In genomic region chr2:237726401-237726830, GRCh38 we compare ENCODE assay signal across 2 cellular contexts.
TF ChIP-seq lines count a peak whose summit lies in the region.

No MANE protein-coding gene starts in this region.

TF ChIP-seq in liver, 16 proteins besides CTCF, POLR2A, EP300 and RAD21 (continued from another document):
- TF ChIP-seq EGR1 (IDR thresholded peaks at IDR 0.05; ENCODE audit: low read depth in 2 of 2) (no peak), YY1 (IDR thresholded peaks at IDR 0.05) (peak; percentile 70), REST (IDR thresholded peaks at IDR 0.05) (no peak), FOXA2 (IDR thresholded peaks at IDR 0.05) (no peak), NR2F2 (IDR thresholded peaks at IDR 0.05) (no peak), HNF4G (IDR thresholded peaks at IDR 0.05) (no peak), SP1 (IDR thresholded peaks at IDR 0.05) (no peak), GABPA (IDR thresholded peaks at IDR 0.05 in 1 of 2, conservative IDR thresholded peaks at IDR 0.05 in 1 of 2) (no peak), ZBTB33 (IDR thresholded peaks at IDR 0.05) (no peak), HNF4A (conservative IDR thresholded peaks at IDR 0.05) (no peak), JUND (IDR thresholded peaks at IDR 0.05) (no peak), FOXA1 (IDR thresholded peaks at IDR 0.05) (no peak), TAF1 (conservative IDR thresholded peaks at IDR 0.05) (no peak), RXRA (IDR thresholded peaks at IDR 0.05) (peak in 1 of 2 donors; percentile 4)

TF ChIP-seq in HepG2, 621 proteins besides CTCF, POLR2A, EP300 and RAD21 (continued from another document):
- TF ChIP-seq TRAFD1 (CRISPR knock-in tag; IDR thresholded peaks at IDR 0.05; ENCODE audit: borderline replicate concordance) (no peak), RBAK (CRISPR knock-in tag; IDR thresholded peaks at IDR 0.05) (no peak), TERF1 (CRISPR knock-in tag; IDR thresholded peaks at IDR 0.05) (no peak), FOXK1 (CRISPR knock-in tag; IDR thresholded peaks at IDR 0.05; ENCODE audit: borderline replicate concordance, low read depth) (no peak), ONECUT2 (CRISPR knock-in tag; IDR thresholded peaks at IDR 0.05) (no peak), SRF (IDR thresholded peaks at IDR 0.05; ENCODE audit: low read depth, low read length) (no peak), U2AF1 (optimal IDR thresholded peaks at IDR 0.05; ENCODE audit: low read depth, low read length) (no peak), ZNF850 (CRISPR knock-in tag; conservative IDR thresholded peaks at IDR 0.05) (no peak), ZNF232 (CRISPR knock-in tag; IDR thresholded peaks at IDR 0.05; ENCODE audit: borderline replicate concordance) (no peak)
